Comparison of ENCODE assay signal across 8 cellular contexts in genomic region chr19:45469835-45470146, GRCh38. TPM values are rescaled to one million over a fixed set of nuclear protein-coding genes. Genes with fewer than 3 reads are reported as not detected.
DNase-seq lines count a peak whose midpoint lies in the region; ATAC-seq and TF ChIP-seq lines count a peak whose summit lies in the region.

No MANE protein-coding gene starts in this region.

- peak overlapping the region; percentile 29 for H3K9ac ChIP-seq in HUES6 (ENCODE audit: low read length)

- peaks cover 17% of the 10 kb centered on the region for H3K27me3 ChIP-seq in HUES6 (ENCODE audit: control insufficient read depth, insufficient read depth, low read length)

- H3K4me1 Mint-ChIP-seq in activated B cell treated with CpG ODN at 0.5 μM for 24 hours (peaks cover 54% of the 10 kb centered on the region), osteocyte (ENCODE audit: unreplicated experiment) (peaks cover 23% of the 10 kb centered on the region)

- H3K27ac ChIP-seq in HUES6 (ENCODE audit: low read depth, low read length) = no peak overlapping the region

- H3K36me3 ChIP-seq in HUES6 (ENCODE audit: control insufficient read depth, insufficient read depth, low read length) = no peaks in the 10 kb centered on the region

- no peak for ATAC-seq in activated B cell treated with CpG ODN at 0.5 μM for 24 hours (ENCODE audit: low read depth)
- ATAC-seq in HG02870 (IDR thresholded peaks at IDR 0.05; ENCODE audit: unreplicated experiment) = no peak

- intact Hi-C loops in activated B cell treated with CpG ODN at 0.5 μM for 24 hours (cut with micrococcal nuclease) = loop anchor here (1.0 kb wide), 3 partner anchors 9 to 99 kb away; partner anchors contain the start of gene ERCC2

- no peaks in the 10 kb centered on the region for H3K9me3 Mint-ChIP-seq in activated B cell treated with CpG ODN at 0.5 μM for 24 hours
- H3K9me3 Mint-ChIP-seq in osteocyte (ENCODE audit: unreplicated experiment) = no peaks in the 10 kb centered on the region

- H3K36me3 Mint-ChIP-seq in activated B cell treated with CpG ODN at 0.5 μM for 24 hours (ENCODE audit: low read depth) (peaks cover 23% of the 10 kb centered on the region), osteocyte (ENCODE audit: unreplicated experiment) (peaks cover 16% of the 10 kb centered on the region)

- H3K27me3 Mint-ChIP-seq in activated B cell treated with CpG ODN at 0.5 μM for 24 hours = peaks cover 19% of the 10 kb centered on the region
- no peaks in the 10 kb centered on the region for H3K27me3 Mint-ChIP-seq in osteocyte (ENCODE audit: unreplicated experiment)

- CTCF ChIA-PET in activated B cell treated with CpG ODN at 0.5 μM for 24 hours (lab: Charles Lee) = interaction anchor here (1.3 to 4.6 kb wide), 5 partner anchors 9 to 45 kb away, joined by 3 to 50 read pairs (median 5); no protein-coding TSS in a partner anchor

- DNase-seq in NCI-H1436 (lab: John Stamatoyannopoulos, UW) = peak; percentile 83
- no peak for DNase-seq in NCI-H1436 treated with DMSO at 0.1 percent for 48 hours (lab: John Stamatoyannopoulos, UW)
- no peak for DNase-seq in activated B cell treated with CpG ODN at 0.5 μM for 24 hours
- DNase-seq in fibroblast of mammary gland (ENCODE audit: low read depth) = no peak
- DNase-seq in osteocyte (ENCODE audit: extremely low spot score, unreplicated experiment) = no peak
- no peak for DNase-seq in amniotic stem cell (lab: John Stamatoyannopoulos, UW)

- no peak for TF ChIP-seq CTCF in activated B cell treated with CpG ODN at 0.5 μM for 24 hours (IDR thresholded peaks at IDR 0.05)
- TF ChIP-seq CTCF in fibroblast of mammary gland (conservative IDR thresholded peaks at IDR 0.05; ENCODE audit: control insufficient read depth, insufficient read depth, low read depth, low read length) = no peak
- no peak for TF ChIP-seq CTCF in osteocyte (IDR thresholded peaks at IDR 0.05)

- H3K9me3 ChIP-seq in HUES6 (ENCODE audit: control insufficient read depth, insufficient read depth, low read depth, low read length) = no peaks in the 10 kb centered on the region

- peak overlapping the region; percentile 74 for H3K4me3 ChIP-seq in HUES6 (ENCODE audit: low read depth, low read length)
- H3K4me3 ChIP-seq in fibroblast of mammary gland (ENCODE audit: control insufficient read depth, low read depth, low read length) = peak overlapping the region; percentile 93

- POLR2A ChIA-PET in activated B cell treated with CpG ODN at 0.5 μM for 24 hours (lab: Charles Lee) = interaction anchor here (0.6 to 4.9 kb wide), 20 partner anchors 8 to 427 kb away, joined by 3 to 66 read pairs (median 6); partner anchors contain the start of genes BLOC1S3, FBXO46, PPM1N and QPCTL

- peak overlapping the region; percentile 98 for H3K27ac Mint-ChIP-seq in activated B cell treated with CpG ODN at 0.5 μM for 24 hours
- H3K27ac Mint-ChIP-seq in osteocyte (ENCODE audit: unreplicated experiment) = peak overlapping the region; percentile 98

- H3K4me1 ChIP-seq in HUES6 (ENCODE audit: control insufficient read depth, insufficient read depth, low read length) = peaks cover 30% of the 10 kb centered on the region

- H3K4me3 Mint-ChIP-seq in activated B cell treated with CpG ODN at 0.5 μM for 24 hours = peak overlapping the region; percentile 92
- peak overlapping the region; percentile 92 for H3K4me3 Mint-ChIP-seq in osteocyte (ENCODE audit: unreplicated experiment)

RNA-seq across cellular contexts. Expression of gene FOSB, which starts 2.0 kb away (rescaled TPM):
- total RNA-seq in activated B cell treated with CpG ODN at 0.5 μM for 24 hours (16.8 and 20.4 TPM in 2 replicates), osteocyte (93.8 and 176 TPM in 2 replicates)

RNA-seq across cellular contexts. Expression of gene RTN2, which starts 27.1 kb away (rescaled TPM):
- 1.2 and 1.5 TPM in 2 replicates for total RNA-seq in activated B cell treated with CpG ODN at 0.5 μM for 24 hours
- total RNA-seq in osteocyte = 15.6 and 15.8 TPM in 2 replicates

RNA-seq across cellular contexts. Expression of gene PPM1N, which starts 28.5 kb away (rescaled TPM):
- total RNA-seq in activated B cell treated with CpG ODN at 0.5 μM for 24 hours (0.80 and 1.4 TPM in 2 replicates), osteocyte (0.29 and 0.62 TPM in 2 replicates)

RNA-seq across cellular contexts. Expression of gene VASP, which starts 37.5 kb away (rescaled TPM):
- total RNA-seq in activated B cell treated with CpG ODN at 0.5 μM for 24 hours = 294 and 300 TPM in 2 replicates
- total RNA-seq in osteocyte = 61.9 and 68.9 TPM in 2 replicates

RNA-seq across cellular contexts. Expression of gene ERCC1, which starts 46.1 kb away (rescaled TPM):
- total RNA-seq in activated B cell treated with CpG ODN at 0.5 μM for 24 hours (69.2 and 71.6 TPM in 2 replicates), osteocyte (96.7 and 117 TPM in 2 replicates)
